In genomic region chr19:28539759-28540158, GRCh38 we compare ENCODE assay signal across 26 cellular contexts.
"Had no signal": no experiment of that assay in that cellular context is flagged by ENCODE, and none has a peak within 500 bp of the region (broad histone marks: within the 10 kb centered on the region; RNA-seq: fewer than 3 reads in every experiment).

No MANE protein-coding gene starts in this region.

- ATAC-seq: effector memory CD8-positive, alpha-beta T cell; esophagus mucosa; foreskin keratinocyte; gastrocnemius medialis; gastroesophageal sphincter; heart left ventricle; heart right ventricle had no signal

- H3K27ac ChIP-seq: colonic mucosa, coronary artery, dorsolateral prefrontal cortex, epithelial cell of prostate, esophagus muscularis mucosa, esophagus squamous epithelium, foreskin keratinocyte, gastrocnemius medialis, gastroesophageal sphincter, heart left ventricle, heart right ventricle, hepatocyte had no signal

- H3K4me2 ChIP-seq: hepatocyte had no signal

- H3K4me1 ChIP-seq: colonic mucosa, esophagus muscularis mucosa, esophagus squamous epithelium, foreskin keratinocyte, gastrocnemius medialis, gastroesophageal sphincter, heart left ventricle, heart right ventricle had no signal

- H3K9me3 ChIP-seq: colonic mucosa had no signal

- H3K79me2 ChIP-seq: hepatocyte had no signal

- H3K36me3 ChIP-seq: colonic mucosa, esophagus muscularis mucosa, esophagus squamous epithelium, gastrocnemius medialis, gastroesophageal sphincter, heart left ventricle, heart right ventricle had no signal

- H3K4me3 ChIP-seq: colonic mucosa, coronary artery, dorsolateral prefrontal cortex, esophagus muscularis mucosa, esophagus squamous epithelium, gastrocnemius medialis, gastroesophageal sphincter, heart left ventricle, heart right ventricle, hepatocyte had no signal

- H2AFZ ChIP-seq: hepatocyte had no signal

- H3K27me3 ChIP-seq: colonic mucosa, esophagus muscularis mucosa, esophagus squamous epithelium, foreskin keratinocyte, gastrocnemius medialis, gastroesophageal sphincter, heart right ventricle, hepatocyte had no signal

- FAIRE-seq: endothelial cell of umbilical vein had no signal

- DNase-seq: colonic mucosa; cortex of kidney; dermis blood vessel endothelial cell; dorsolateral prefrontal cortex; effector CD4-positive, alpha-beta T cell; effector CD8-positive, alpha-beta T cell; effector memory CD4-positive, alpha-beta T cell; effector memory CD8-positive, alpha-beta T cell; endodermal cell; erythroblast; esophagus squamous epithelium; foreskin fibroblast; foreskin keratinocyte; foreskin melanocyte; gastrocnemius medialis; glutamatergic neuron; head of caudate nucleus; heart left ventricle; heart right ventricle had no signal
